In the genomic region with DNA sequence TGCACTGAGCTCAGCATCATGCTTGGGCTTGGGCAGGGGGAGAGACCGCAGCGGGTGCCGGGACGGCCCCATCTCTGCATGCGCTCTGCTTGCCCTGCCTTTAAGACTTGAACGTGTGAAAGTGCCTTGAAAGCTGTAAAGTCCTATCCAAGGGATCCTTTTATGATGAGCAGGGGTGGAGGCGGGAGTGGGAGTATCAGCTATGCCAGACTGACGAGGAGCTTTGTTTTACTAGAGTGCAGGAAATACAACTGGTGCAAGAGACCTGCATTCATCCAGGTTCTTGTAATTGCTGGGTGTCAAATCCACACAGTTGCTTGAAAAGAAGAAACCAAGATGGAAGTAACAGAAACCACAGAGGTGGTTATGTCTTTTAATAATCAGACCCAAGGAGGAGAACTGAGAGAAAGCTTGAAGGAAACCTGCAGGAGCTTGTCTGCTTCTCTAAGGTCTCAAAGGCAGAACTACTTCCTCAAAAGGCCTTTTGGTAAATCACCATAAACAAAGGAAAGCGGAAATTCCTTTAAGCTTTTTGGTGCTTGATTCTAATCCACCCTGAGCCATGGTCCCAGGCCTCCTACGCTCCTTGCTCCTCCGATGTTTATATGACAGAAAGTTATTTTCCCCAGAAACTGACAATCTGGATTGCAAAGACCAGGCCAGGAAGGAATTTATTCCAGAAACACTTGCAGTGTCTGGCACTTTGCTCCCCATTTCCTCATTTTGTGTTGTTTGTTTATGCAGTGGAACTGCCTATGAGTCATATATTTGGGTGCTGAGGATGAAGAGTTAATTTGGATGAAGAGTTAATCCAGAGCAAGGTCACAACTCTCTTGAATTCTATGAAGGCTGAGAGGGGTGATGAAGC, we compare ENCODE assay signal across 14 cellular contexts. TPM values are rescaled to one million over a fixed set of nuclear protein-coding genes. Genes with fewer than 3 reads are reported as not detected.
DNase-seq lines count a peak whose midpoint lies in the region; ATAC-seq and TF ChIP-seq lines count a peak whose summit lies in the region.
"Had no signal": no experiment of that assay in that cellular context is flagged by ENCODE, and none has a peak within 500 bp of the region (broad histone marks: within the 10 kb centered on the region; RNA-seq: fewer than 3 reads in every experiment).

No MANE protein-coding gene starts in this region.

- no peaks in the 10 kb centered on the region for H3K36me3 ChIP-seq in DND-41 (ENCODE audit: insufficient read depth, low read length)
- H3K36me3 ChIP-seq in adipocyte (ENCODE audit: control insufficient read depth, insufficient read depth, low read length, severe bottlenecking): no peaks in the 10 kb centered on the region
- H3K36me3 ChIP-seq in neutrophil: no peaks in the 10 kb centered on the region
- no peaks in the 10 kb centered on the region for H3K36me3 ChIP-seq in uterus
- H3K36me3 ChIP-seq: SJCRH30, thoracic aorta had no signal

- TF ChIP-seq POLR2A in uterus (IDR thresholded peaks at IDR 0.05): no peak

- H3K4me3 ChIP-seq in DND-41 (ENCODE audit: low read depth in 1 of 2, low read length in 2 of 2) (no peak overlapping the region), adipocyte (ENCODE audit: low read length) (no peak overlapping the region), neutrophil (ENCODE audit: low read depth in 1 of 2, low read length in 1 of 2) (no peak overlapping the region), uterus (no peak overlapping the region)
- H3K4me3 ChIP-seq: SJCRH30, thoracic aorta had no signal

- TF ChIP-seq CTCF in DND-41 (IDR thresholded peaks at IDR 0.05; ENCODE audit: borderline replicate concordance, extremely low read depth, low read length, poor library complexity, severe bottlenecking) (no peak), neutrophil (IDR thresholded peaks at IDR 0.05) (no peak), uterus (IDR thresholded peaks at IDR 0.05) (no peak)

- intact Hi-C loops in uterus (cut with DNase I; ENCODE audit: low total_unique reads): no loop called here

- H2AFZ ChIP-seq in DND-41 (ENCODE audit: low read depth, low read length): peak overlapping the region; percentile 47; the same call in 1 of the 2 replicates

- no peak for DNase-seq in DND-41
- DNase-seq in M059J (ENCODE audit: low read depth): peak; percentile 18
- DNase-seq in adipocyte (ENCODE audit: low read depth): peak; percentile 7
- DNase-seq in NCI-H2196 treated with DMSO at 0.1 percent for 48 hours (lab: John Stamatoyannopoulos, UW; ENCODE audit: unreplicated experiment): no peak
- DNase-seq in EL: no peak
- DNase-seq in uterus: no peak
- DNase-seq: SJCRH30, small intestine had no signal

- no peaks in the 10 kb centered on the region for H3K79me2 ChIP-seq in DND-41 (ENCODE audit: insufficient read depth, low read length)

- no peak overlapping the region for H3K9ac ChIP-seq in DND-41 (ENCODE audit: low read depth, low read length)
- no peak overlapping the region for H3K9ac ChIP-seq in adipocyte (ENCODE audit: low read length)

- H4K20me1 ChIP-seq in DND-41 (ENCODE audit: insufficient read depth, low read length): no peaks in the 10 kb centered on the region

- H3K4me1 ChIP-seq in DND-41 (ENCODE audit: insufficient read depth, low read length) (peaks cover 20% of the 10 kb centered on the region), adipocyte (ENCODE audit: control insufficient read depth, insufficient read depth, low read length) (peaks cover 14% of the 10 kb centered on the region), neutrophil (ENCODE audit: control insufficient read depth in 1 of 2, insufficient read depth in 1 of 2, low read depth in 1 of 2, low read length in 1 of 2) (peaks cover 47 to 52% of the 10 kb centered on the region in 2 experiments), uterus (no peaks in the 10 kb centered on the region)
- H3K4me1 ChIP-seq: SJCRH30 had no signal

- H3K27ac ChIP-seq in DND-41 (ENCODE audit: low read length) (0 out of 2 replicates have a peak overlapping the region, but pooled peaks have one; percentile 3), neutrophil (peak overlapping the region; percentile 84), uterus (no peak overlapping the region)
- H3K27ac ChIP-seq: SJCRH30, thoracic aorta had no signal

- H3K4me2 ChIP-seq in DND-41 (ENCODE audit: insufficient read depth, low read length): no peak overlapping the region

- H3K27me3 ChIP-seq in DND-41 (ENCODE audit: insufficient read depth, low read length, poor library complexity) (no peaks in the 10 kb centered on the region), adipocyte (replicated peaks; ENCODE audit: control insufficient read depth, insufficient read depth, low read length) (no peaks in the 10 kb centered on the region), neutrophil (no peaks in the 10 kb centered on the region), uterus (no peaks in the 10 kb centered on the region)
- H3K27me3 ChIP-seq: SJCRH30 had no signal

- ATAC-seq in DND-41 (ENCODE audit: insufficient read depth, low read depth) (no peak), GM18861 (IDR thresholded peaks at IDR 0.05; ENCODE audit: unreplicated experiment) (no peak)

- no peaks in the 10 kb centered on the region for H3K9me3 ChIP-seq in DND-41 (ENCODE audit: insufficient read depth, low read length, severe bottlenecking)
- peaks cover 4% of the 10 kb centered on the region for H3K9me3 ChIP-seq in adipocyte (ENCODE audit: control insufficient read depth, low read length)
- no peaks in the 10 kb centered on the region for H3K9me3 ChIP-seq in neutrophil
- no peaks in the 10 kb centered on the region for H3K9me3 ChIP-seq in uterus
- H3K9me3 ChIP-seq: SJCRH30, thoracic aorta had no signal

RNA-seq across cellular contexts. Expression of gene FBXO47, which starts 51.3 kb away (rescaled TPM):
- not detected in 2 replicates for total RNA-seq in M059J (2014; rRNA removed; shearing (Covaris generic))
- under 1 TPM in 1 of 4 donors, not detected in 3; 0.14 TPM for total RNA-seq in uterus
- total RNA-seq: activated T-helper 2 cell treated with anti-CD3 and anti-CD28 coated beads, Interferon-gamma antibody, Interleukin-2, Interleukin-4, amounts not matched to agents 10 μg/mL and 5 μg/mL and 100 μg/mL, durations not matched to agents 14 hours and 24 hours and 36 hours; liver; MCF 10A; SJCRH30; thoracic aorta had no signal

Comparison
In these comparisons a context has a peak if more than half of its experiments do, and no peak if none do; other contexts are left out.
1. DNase-seq: peak in M059J (single experiment) and adipocyte (single experiment); none in DND-41 (single experiment), NCI-H2196 treated with DMSO at 0.1 percent for 48 hours (single experiment), EL (single experiment) and uterus (0 of 2).
2. H3K27ac ChIP-seq: peak in DND-41 (single experiment) and neutrophil (single experiment); none in uterus (0 of 2).